In the genomic region with DNA sequence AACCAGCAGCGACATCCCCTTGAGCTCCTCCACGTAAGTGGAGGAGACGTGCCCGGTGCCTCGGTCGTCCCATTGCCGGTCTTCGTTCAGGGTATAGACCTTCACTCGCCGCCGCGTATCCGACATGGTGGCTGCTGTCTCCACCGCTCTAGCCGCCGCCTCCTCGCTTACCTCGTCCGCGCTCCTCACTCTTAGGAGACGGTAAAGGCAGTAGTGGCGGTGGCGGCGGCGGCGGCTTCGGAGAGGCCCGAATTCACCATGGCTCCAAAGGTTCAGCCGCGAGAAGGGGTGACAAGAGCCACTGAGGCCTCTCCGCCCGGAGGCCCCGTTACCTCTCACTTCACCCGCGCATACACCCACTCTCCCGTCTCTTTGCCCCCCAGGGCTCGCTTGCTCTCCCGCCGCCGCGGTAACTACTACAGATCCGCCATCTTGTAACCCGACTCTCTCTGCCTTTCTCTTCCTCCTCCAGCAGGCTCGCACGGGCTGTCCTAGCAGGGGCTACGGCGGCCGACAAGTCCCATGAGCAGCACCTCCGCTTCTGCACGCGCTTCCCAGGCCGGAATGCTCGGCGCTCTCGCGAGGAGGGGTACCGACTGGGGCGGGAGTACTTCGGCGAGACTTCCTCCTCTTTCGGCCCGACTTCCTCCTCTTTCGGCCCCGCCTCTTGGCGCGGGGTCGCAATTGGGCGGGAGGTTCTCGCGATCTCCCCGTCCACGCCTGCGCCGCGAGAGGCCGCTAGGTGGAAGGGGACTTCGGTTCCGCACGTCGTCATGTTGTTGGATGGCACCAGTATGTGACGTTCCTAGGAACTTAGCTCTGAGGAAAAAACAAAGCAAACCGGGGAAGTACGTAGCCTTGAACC, we compare ENCODE assay signal across 1 cellular context.
TF ChIP-seq lines count a peak whose summit lies in the region.

PPP4R3B (minus strand) TSS at position 463 of the 865 bp plus-strand sequence; CDS start at position 126, 337 bp downstream.

TF ChIP-seq in HepG2, 621 proteins besides CTCF, POLR2A, EP300 and RAD21 (continued from another document and continues in another):
- TF ChIP-seq ZFP91 (CRISPR knock-in tag; IDR thresholded peaks at IDR 0.05; ENCODE audit: borderline replicate concordance) = peak; percentile 96
- TF ChIP-seq NR2F1 (CRISPR knock-in tag; IDR thresholded peaks at IDR 0.05) = 0 out of 4 replicates have a peak, but pooled peaks of 1 of the 2 experiments have one; percentile 6
- peak; percentile 88 for TF ChIP-seq SP2 (CRISPR knock-in tag; IDR thresholded peaks at IDR 0.05)
- peak; percentile 67 for TF ChIP-seq RFXANK (CRISPR knock-in tag; IDR thresholded peaks at IDR 0.05)
- TF ChIP-seq, protein P1, sequence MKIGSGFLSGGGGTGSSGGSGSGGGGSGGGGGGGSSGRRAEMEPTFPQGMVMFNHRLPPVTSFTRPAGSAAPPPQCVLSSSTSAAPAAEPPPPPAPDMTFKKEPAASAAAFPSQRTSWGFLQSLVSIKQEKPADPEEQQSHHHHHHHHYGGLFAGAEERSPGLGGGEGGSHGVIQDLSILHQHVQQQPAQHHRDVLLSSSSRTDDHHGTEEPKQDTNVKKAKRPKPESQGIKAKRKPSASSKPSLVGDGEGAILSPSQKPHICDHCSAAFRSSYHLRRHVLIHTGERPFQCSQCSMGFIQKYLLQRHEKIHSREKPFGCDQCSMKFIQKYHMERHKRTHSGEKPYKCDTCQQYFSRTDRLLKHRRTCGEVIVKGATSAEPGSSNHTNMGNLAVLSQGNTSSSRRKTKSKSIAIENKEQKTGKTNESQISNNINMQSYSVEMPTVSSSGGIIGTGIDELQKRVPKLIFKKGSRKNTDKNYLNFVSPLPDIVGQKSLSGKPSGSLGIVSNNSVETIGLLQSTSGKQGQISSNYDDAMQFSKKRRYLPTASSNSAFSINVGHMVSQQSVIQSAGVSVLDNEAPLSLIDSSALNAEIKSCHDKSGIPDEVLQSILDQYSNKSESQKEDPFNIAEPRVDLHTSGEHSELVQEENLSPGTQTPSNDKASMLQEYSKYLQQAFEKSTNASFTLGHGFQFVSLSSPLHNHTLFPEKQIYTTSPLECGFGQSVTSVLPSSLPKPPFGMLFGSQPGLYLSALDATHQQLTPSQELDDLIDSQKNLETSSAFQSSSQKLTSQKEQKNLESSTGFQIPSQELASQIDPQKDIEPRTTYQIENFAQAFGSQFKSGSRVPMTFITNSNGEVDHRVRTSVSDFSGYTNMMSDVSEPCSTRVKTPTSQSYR (CRISPR knock-in tag; IDR thresholded peaks at IDR 0.05; ENCODE audit: borderline replicate concordance) = peak; percentile 48; the same call in 1 of the 2 replicates
- peak; percentile 92; the same call in 1 of the 2 replicates for TF ChIP-seq AKAP8 (CRISPR knock-in tag; IDR thresholded peaks at IDR 0.05)
- peak; percentile 96 for TF ChIP-seq GMEB1 (CRISPR knock-in tag; IDR thresholded peaks at IDR 0.05; ENCODE audit: borderline replicate concordance)
- TF ChIP-seq RELA (CRISPR knock-in tag; IDR thresholded peaks at IDR 0.05) = peak; percentile 86
- peak; percentile 91; the same call in 1 of the 2 replicates for TF ChIP-seq ZNF441 (CRISPR knock-in tag; IDR thresholded peaks at IDR 0.05; ENCODE audit: borderline replicate concordance)
- TF ChIP-seq, protein P2, sequence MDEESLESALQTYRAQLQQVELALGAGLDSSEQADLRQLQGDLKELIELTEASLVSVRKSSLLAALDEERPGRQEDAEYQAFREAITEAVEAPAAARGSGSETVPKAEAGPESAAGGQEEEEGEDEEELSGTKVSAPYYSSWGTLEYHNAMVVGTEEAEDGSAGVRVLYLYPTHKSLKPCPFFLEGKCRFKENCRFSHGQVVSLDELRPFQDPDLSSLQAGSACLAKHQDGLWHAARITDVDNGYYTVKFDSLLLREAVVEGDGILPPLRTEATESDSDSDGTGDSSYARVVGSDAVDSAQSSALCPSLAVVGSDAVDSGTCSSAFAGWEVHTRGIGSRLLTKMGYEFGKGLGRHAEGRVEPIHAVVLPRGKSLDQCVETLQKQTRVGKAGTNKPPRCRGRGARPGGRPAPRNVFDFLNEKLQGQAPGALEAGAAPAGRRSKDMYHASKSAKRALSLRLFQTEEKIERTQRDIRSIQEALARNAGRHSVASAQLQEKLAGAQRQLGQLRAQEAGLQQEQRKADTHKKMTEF (CRISPR knock-in tag; IDR thresholded peaks at IDR 0.05) = peak; percentile 99
- TF ChIP-seq, protein P3, sequence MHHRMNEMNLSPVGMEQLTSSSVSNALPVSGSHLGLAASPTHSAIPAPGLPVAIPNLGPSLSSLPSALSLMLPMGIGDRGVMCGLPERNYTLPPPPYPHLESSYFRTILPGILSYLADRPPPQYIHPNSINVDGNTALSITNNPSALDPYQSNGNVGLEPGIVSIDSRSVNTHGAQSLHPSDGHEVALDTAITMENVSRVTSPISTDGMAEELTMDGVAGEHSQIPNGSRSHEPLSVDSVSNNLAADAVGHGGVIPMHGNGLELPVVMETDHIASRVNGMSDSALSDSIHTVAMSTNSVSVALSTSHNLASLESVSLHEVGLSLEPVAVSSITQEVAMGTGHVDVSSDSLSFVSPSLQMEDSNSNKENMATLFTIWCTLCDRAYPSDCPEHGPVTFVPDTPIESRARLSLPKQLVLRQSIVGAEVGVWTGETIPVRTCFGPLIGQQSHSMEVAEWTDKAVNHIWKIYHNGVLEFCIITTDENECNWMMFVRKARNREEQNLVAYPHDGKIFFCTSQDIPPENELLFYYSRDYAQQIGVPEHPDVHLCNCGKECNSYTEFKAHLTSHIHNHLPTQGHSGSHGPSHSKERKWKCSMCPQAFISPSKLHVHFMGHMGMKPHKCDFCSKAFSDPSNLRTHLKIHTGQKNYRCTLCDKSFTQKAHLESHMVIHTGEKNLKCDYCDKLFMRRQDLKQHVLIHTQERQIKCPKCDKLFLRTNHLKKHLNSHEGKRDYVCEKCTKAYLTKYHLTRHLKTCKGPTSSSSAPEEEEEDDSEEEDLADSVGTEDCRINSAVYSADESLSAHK (CRISPR knock-in tag; IDR thresholded peaks at IDR 0.05; ENCODE audit: borderline replicate concordance) = no peak
- TF ChIP-seq ERF (CRISPR knock-in tag; IDR thresholded peaks at IDR 0.05) = peak; percentile 99
- TF ChIP-seq ZBTB49 (CRISPR knock-in tag; IDR thresholded peaks at IDR 0.05; ENCODE audit: borderline replicate concordance) = peak; percentile 63; the same call in 1 of the 2 replicates
- peak; percentile 73; the same call in 1 of the 2 replicates for TF ChIP-seq ZNF12 (CRISPR knock-in tag; IDR thresholded peaks at IDR 0.05)
- peak; percentile 100 for TF ChIP-seq SPEN (CRISPR knock-in tag; IDR thresholded peaks at IDR 0.05; ENCODE audit: low read depth)
- TF ChIP-seq, protein P4, sequence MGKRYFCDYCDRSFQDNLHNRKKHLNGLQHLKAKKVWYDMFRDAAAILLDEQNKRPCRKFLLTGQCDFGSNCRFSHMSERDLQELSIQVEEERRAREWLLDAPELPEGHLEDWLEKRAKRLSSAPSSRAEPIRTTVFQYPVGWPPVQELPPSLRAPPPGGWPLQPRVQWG (CRISPR knock-in tag; IDR thresholded peaks at IDR 0.05; ENCODE audit: borderline replicate concordance, low read depth) = no peak
- peak; percentile 96 for TF ChIP-seq ZFY (CRISPR knock-in tag; IDR thresholded peaks at IDR 0.05)
- TF ChIP-seq, protein P5, sequence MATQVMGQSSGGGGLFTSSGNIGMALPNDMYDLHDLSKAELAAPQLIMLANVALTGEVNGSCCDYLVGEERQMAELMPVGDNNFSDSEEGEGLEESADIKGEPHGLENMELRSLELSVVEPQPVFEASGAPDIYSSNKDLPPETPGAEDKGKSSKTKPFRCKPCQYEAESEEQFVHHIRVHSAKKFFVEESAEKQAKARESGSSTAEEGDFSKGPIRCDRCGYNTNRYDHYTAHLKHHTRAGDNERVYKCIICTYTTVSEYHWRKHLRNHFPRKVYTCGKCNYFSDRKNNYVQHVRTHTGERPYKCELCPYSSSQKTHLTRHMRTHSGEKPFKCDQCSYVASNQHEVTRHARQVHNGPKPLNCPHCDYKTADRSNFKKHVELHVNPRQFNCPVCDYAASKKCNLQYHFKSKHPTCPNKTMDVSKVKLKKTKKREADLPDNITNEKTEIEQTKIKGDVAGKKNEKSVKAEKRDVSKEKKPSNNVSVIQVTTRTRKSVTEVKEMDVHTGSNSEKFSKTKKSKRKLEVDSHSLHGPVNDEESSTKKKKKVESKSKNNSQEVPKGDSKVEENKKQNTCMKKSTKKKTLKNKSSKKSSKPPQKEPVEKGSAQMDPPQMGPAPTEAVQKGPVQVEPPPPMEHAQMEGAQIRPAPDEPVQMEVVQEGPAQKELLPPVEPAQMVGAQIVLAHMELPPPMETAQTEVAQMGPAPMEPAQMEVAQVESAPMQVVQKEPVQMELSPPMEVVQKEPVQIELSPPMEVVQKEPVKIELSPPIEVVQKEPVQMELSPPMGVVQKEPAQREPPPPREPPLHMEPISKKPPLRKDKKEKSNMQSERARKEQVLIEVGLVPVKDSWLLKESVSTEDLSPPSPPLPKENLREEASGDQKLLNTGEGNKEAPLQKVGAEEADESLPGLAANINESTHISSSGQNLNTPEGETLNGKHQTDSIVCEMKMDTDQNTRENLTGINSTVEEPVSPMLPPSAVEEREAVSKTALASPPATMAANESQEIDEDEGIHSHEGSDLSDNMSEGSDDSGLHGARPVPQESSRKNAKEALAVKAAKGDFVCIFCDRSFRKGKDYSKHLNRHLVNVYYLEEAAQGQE (IDR thresholded peaks at IDR 0.05; ENCODE audit: borderline replicate concordance in 1 of 2, low read depth in 1 of 2, low read length in 2 of 2) = peak in 1 of 2 experiments; percentile 76; a peak in 2 of 4 replicates
- no peak for TF ChIP-seq CEBPZ (IDR thresholded peaks at IDR 0.05; ENCODE audit: low read length)
- TF ChIP-seq, protein P6, sequence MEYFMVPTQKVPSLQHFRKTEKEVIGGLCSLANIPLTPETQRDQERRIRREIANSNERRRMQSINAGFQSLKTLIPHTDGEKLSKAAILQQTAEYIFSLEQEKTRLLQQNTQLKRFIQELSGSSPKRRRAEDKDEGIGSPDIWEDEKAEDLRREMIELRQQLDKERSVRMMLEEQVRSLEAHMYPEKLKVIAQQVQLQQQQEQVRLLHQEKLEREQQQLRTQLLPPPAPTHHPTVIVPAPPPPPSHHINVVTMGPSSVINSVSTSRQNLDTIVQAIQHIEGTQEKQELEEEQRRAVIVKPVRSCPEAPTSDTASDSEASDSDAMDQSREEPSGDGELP (IDR thresholded peaks at IDR 0.05; ENCODE audit: borderline replicate concordance, low read depth) = peak; percentile 67; the same call in 1 of the 2 replicates
- peak; percentile 98; the same call in 1 of the 2 replicates for TF ChIP-seq KMT2A (CRISPR knock-in tag; IDR thresholded peaks at IDR 0.05)
- no peak for TF ChIP-seq ZNF136 (CRISPR knock-in tag; IDR thresholded peaks at IDR 0.05; ENCODE audit: low read depth)
- peak; percentile 45 for TF ChIP-seq TAF15 (IDR thresholded peaks at IDR 0.05; ENCODE audit: low read depth, low read length, poor library complexity, severe bottlenecking)
- no peak for TF ChIP-seq TCF7 (IDR thresholded peaks at IDR 0.05; ENCODE audit: low read depth)
